In genomic region chrX:105909576-105909975, GRCh38 we compare ENCODE assay signal across 24 cellular contexts.
"Had no signal": no experiment of that assay in that cellular context is flagged by ENCODE, and none has a peak within 500 bp of the region (broad histone marks: within the 10 kb centered on the region; RNA-seq: fewer than 3 reads in every experiment).

No MANE protein-coding gene starts in this region.

- H3K27ac ChIP-seq: colonic mucosa, coronary artery, dorsolateral prefrontal cortex, epithelial cell of prostate, esophagus muscularis mucosa, esophagus squamous epithelium, foreskin keratinocyte, gastrocnemius medialis, gastroesophageal sphincter, heart left ventricle, heart right ventricle had no signal

- H3K4me1 Mint-ChIP-seq: endodermal cell had no signal

- H3K9me3 Mint-ChIP-seq: dendritic cell treated with granulocyte-macrophage colony-stimulating factor and Interleukin-4, amounts not matched to agents 40 ng/mL and 50 ng/mL, for 4 days had no signal

- H3K4me1 ChIP-seq: colonic mucosa, esophagus muscularis mucosa, esophagus squamous epithelium, foreskin keratinocyte, gastrocnemius medialis, gastroesophageal sphincter, heart left ventricle, heart right ventricle had no signal

- H3K9me3 ChIP-seq: colonic mucosa, esophagus muscularis mucosa, esophagus squamous epithelium, gastrocnemius medialis, gastroesophageal sphincter, heart left ventricle, heart right ventricle had no signal

- H3K27me3 ChIP-seq: colonic mucosa, esophagus muscularis mucosa, esophagus squamous epithelium, foreskin keratinocyte, gastrocnemius medialis, gastroesophageal sphincter had no signal

- H3K4me3 Mint-ChIP-seq: dendritic cell treated with granulocyte-macrophage colony-stimulating factor and Interleukin-4, amounts not matched to agents 40 ng/mL and 50 ng/mL, for 4 days; effector memory CD8-positive, alpha-beta T cell; endodermal cell had no signal

- H3K27me3 Mint-ChIP-seq: dendritic cell treated with granulocyte-macrophage colony-stimulating factor and Interleukin-4, amounts not matched to agents 40 ng/mL and 50 ng/mL, for 4 days; effector memory CD8-positive, alpha-beta T cell had no signal

- H3K4me3 ChIP-seq: colonic mucosa, coronary artery, dorsolateral prefrontal cortex, esophagus muscularis mucosa, esophagus squamous epithelium, gastrocnemius medialis, gastroesophageal sphincter, heart left ventricle, heart right ventricle had no signal

- H3K27ac Mint-ChIP-seq: dendritic cell treated with granulocyte-macrophage colony-stimulating factor and Interleukin-4, amounts not matched to agents 40 ng/mL and 50 ng/mL, for 4 days; effector memory CD8-positive, alpha-beta T cell; endodermal cell had no signal

- H3K36me3 ChIP-seq: colonic mucosa, esophagus muscularis mucosa, esophagus squamous epithelium, gastrocnemius medialis, gastroesophageal sphincter, heart right ventricle had no signal

- DNase-seq: colonic mucosa; cortex of kidney; dermis blood vessel endothelial cell; dorsolateral prefrontal cortex; effector CD4-positive, alpha-beta T cell; effector CD8-positive, alpha-beta T cell; effector memory CD4-positive, alpha-beta T cell; effector memory CD8-positive, alpha-beta T cell; endodermal cell; erythroblast; esophagus squamous epithelium; foreskin fibroblast; foreskin melanocyte; gastrocnemius medialis; glutamatergic neuron; head of caudate nucleus; heart left ventricle; heart right ventricle had no signal
